In genomic region chr12:122788387-122788786, GRCh38 we compare ENCODE assay signal across 25 cellular contexts. TPM values are rescaled to one million over a fixed set of nuclear protein-coding genes. Genes with fewer than 3 reads are reported as not detected.
DNase-seq lines count a peak whose midpoint lies in the region; ATAC-seq and TF ChIP-seq lines count a peak whose summit lies in the region.
"Had no signal": no experiment of that assay in that cellular context is flagged by ENCODE, and none has a peak within 500 bp of the region (broad histone marks: within the 10 kb centered on the region; RNA-seq: fewer than 3 reads in every experiment).

No MANE protein-coding gene starts in this region.

- ATAC-seq in PC-3 = peak; percentile 74
- ATAC-seq: CD8-positive, alpha-beta T cell; left ventricle myocardium superior had no signal

- H3K36me3 ChIP-seq in PC-3 (ENCODE audit: low read depth, low read length) (no peaks in the 10 kb centered on the region), SJCRH30 (no peaks in the 10 kb centered on the region), tibial artery (no peaks in the 10 kb centered on the region)
- H3K36me3 ChIP-seq: adrenal gland, prostate gland had no signal

- H3K4me1 ChIP-seq in PC-3 (ENCODE audit: insufficient read depth, low read length) (peaks cover 8% of the 10 kb centered on the region), SJCRH30 (no peaks in the 10 kb centered on the region), tibial artery (no peaks in the 10 kb centered on the region)
- H3K4me1 ChIP-seq: adrenal gland, prostate gland had no signal

- H3K4me2 ChIP-seq in PC-3 (ENCODE audit: low read length) = no peak overlapping the region
- H3K4me2 ChIP-seq: smooth muscle cell had no signal

- intact Hi-C loops in PC-3 (cut with micrococcal nuclease) = no loop called here
- intact Hi-C loops in tibial artery (cut with DNase I; ENCODE audit: low total_unique reads) = no loop called here

- no peaks in the 10 kb centered on the region for H3K79me2 ChIP-seq in PC-3 (ENCODE audit: low read length)

- H3K9me2 ChIP-seq in PC-3 (replicated peaks; ENCODE audit: low read length) = no peaks in the 10 kb centered on the region

- no peak for TF ChIP-seq CTCF in PC-3 (conservative IDR thresholded peaks at IDR 0.05; ENCODE audit: low read depth, low read length)
- no peak for TF ChIP-seq CTCF in tibial artery (IDR thresholded peaks at IDR 0.05)

- POLR2A ChIA-PET in PC-3 (lab: Charles Lee; ENCODE audit: unreplicated experiment) = no interaction called here

- BruUV-seq in PC-3 (replicated peaks; lab: Mats Ljungman, UMichigan) = no TSS peak

- H3K9me3 ChIP-seq in PC-3 (ENCODE audit: low read length) (no peaks in the 10 kb centered on the region), SJCRH30 (replicated peaks) (no peaks in the 10 kb centered on the region), tibial artery (no peaks in the 10 kb centered on the region)
- H3K9me3 ChIP-seq: adrenal gland, prostate gland had no signal

- no peaks in the 10 kb centered on the region for H4K20me1 ChIP-seq in PC-3 (ENCODE audit: low read length)

- no peaks in the 10 kb centered on the region for H3K27me3 ChIP-seq in PC-3 (ENCODE audit: low read length)
- no peaks in the 10 kb centered on the region for H3K27me3 ChIP-seq in SJCRH30
- H3K27me3 ChIP-seq in tibial artery = no peaks in the 10 kb centered on the region
- H3K27me3 ChIP-seq: adrenal gland had no signal

- DNase-seq in EH (ENCODE audit: low read depth) (peak; percentile 58), PC-3 (peak; percentile 58), dermis blood vessel endothelial cell (peak; percentile 19), kidney tubule cell (ENCODE audit: low spot score) (peak; percentile 17), SJCRH30 (no peak), GF-D8 (lab: John Stamatoyannopoulos, UW) (no peak), RKO (ENCODE audit: low spot score) (no peak), tibial artery (no peak)
- DNase-seq: activated CD4-positive, alpha-beta T cell treated with anti-CD3 and anti-CD28 coated beads for 4 hours; activated CD8-positive, alpha-beta memory T cell treated with anti-CD3 and anti-CD28 coated beads, Interleukin-2, amount 50 U/mL, for 4 hours; activated effector memory CD4-positive, alpha-beta T cell treated with Interleukin-2 at 50 U/mL for 16 hours; adrenal gland; CD8-positive, alpha-beta T cell; cerebellar nuclear complex; DMS53; effector memory CD4-positive, alpha-beta T cell; Kasumi-1; left ventricle myocardium superior; NCI-H1417; NCI-H510A treated with DMSO at 0.1 percent for 48 hours; stimulated activated CD4-positive, alpha-beta T cell treated with anti-CD3 and anti-CD28 coated beads, Interleukin-4, amount 100 ng/mL, for 24 hours had no signal

- H3K27ac ChIP-seq in PC-3 (ENCODE audit: low read length) (no peak overlapping the region), SJCRH30 (no peak overlapping the region), tibial artery (no peak overlapping the region)
- H3K27ac ChIP-seq: adrenal gland, prostate gland had no signal

- H3F3A ChIP-seq in PC-3 (ENCODE audit: low read length, unreplicated experiment) = no peaks in the 10 kb centered on the region

- no peak overlapping the region for H2AFZ ChIP-seq in PC-3 (ENCODE audit: low read length)

- CTCF ChIA-PET in PC-3 (lab: Charles Lee) = no interaction called here

- no peak overlapping the region for H3K9ac ChIP-seq in PC-3 (ENCODE audit: low read length)

- no peak overlapping the region for H3K4me3 ChIP-seq in PC-3 (ENCODE audit: low read length)
- no peak overlapping the region for H3K4me3 ChIP-seq in SJCRH30
- no peak overlapping the region for H3K4me3 ChIP-seq in tibial artery
- H3K4me3 ChIP-seq: adrenal gland, prostate gland, smooth muscle cell had no signal

RNA-seq across cellular contexts. Expression of gene CCDC62, which starts 14.0 kb away (rescaled TPM):
- total RNA-seq in PC-3 (2014; rRNA removed) = 0.47 and 0.58 TPM in 2 replicates
- total RNA-seq in dermis blood vessel endothelial cell = 0.23 and 0.51 TPM in 2 replicates
- 0.18 and 0.38 TPM in 2 replicates for total RNA-seq in SJCRH30 (2014; rRNA removed; shearing (Covaris generic))

RNA-seq across cellular contexts. Expression of gene DENR, which starts 35.8 kb away (rescaled TPM):
- total RNA-seq in PC-3 (2014; rRNA removed) = 83.3 and 91.9 TPM in 2 replicates
- 27.1 and 39.8 TPM in 2 replicates for total RNA-seq in dermis blood vessel endothelial cell
- total RNA-seq in SJCRH30 (2014; rRNA removed; shearing (Covaris generic)) = 77.2 and 82.5 TPM in 2 replicates

RNA-seq across cellular contexts. Expression of gene HIP1R, which starts 46.9 kb away (rescaled TPM):
- total RNA-seq in PC-3 (2014; rRNA removed) = 46.1 and 83.6 TPM in 2 replicates
- 132 and 200 TPM in 2 replicates for total RNA-seq in dermis blood vessel endothelial cell
- total RNA-seq in SJCRH30 (2014; rRNA removed; shearing (Covaris generic)) = 6.5 and 9.8 TPM in 2 replicates

RNA-seq across cellular contexts. Expression of gene HCAR1, which starts 57.7 kb away (rescaled TPM):
- total RNA-seq in PC-3 (2014; rRNA removed) = 4.0 and 4.7 TPM in 2 replicates
- 0.05 TPM in 1 of 2 replicates, not detected in the other for total RNA-seq in dermis blood vessel endothelial cell
- total RNA-seq in SJCRH30 (2014; rRNA removed; shearing (Covaris generic)) = not detected in 2 replicates
- total RNA-seq: CD8-positive, alpha-beta T cell; mononuclear cell; neural crest cell; smooth muscle cell had no signal

Comparison
In these comparisons a context has a peak if more than half of its experiments do, and no peak if none do; other contexts are left out.
1. DNase-seq: peak in EH (single experiment), PC-3 (single experiment), dermis blood vessel endothelial cell (single experiment) and kidney tubule cell (single experiment); none in SJCRH30 (0 of 2), GF-D8 (single experiment), RKO (single experiment) and tibial artery (0 of 2).